16 cellular contexts compared by ENCODE assay signal in genomic region chr10:26483554-26483953, GRCh38. TPM values are rescaled to one million over a fixed set of nuclear protein-coding genes. Genes with fewer than 3 reads are reported as not detected.
DNase-seq lines count a peak whose midpoint lies in the region; ATAC-seq, FAIRE-seq and TF ChIP-seq lines count a peak whose summit lies in the region.
"Had no signal": no experiment of that assay in that cellular context is flagged by ENCODE, and none has a peak within 500 bp of the region (broad histone marks: within the 10 kb centered on the region; RNA-seq: fewer than 3 reads in every experiment).

No MANE protein-coding gene starts in this region.

- in situ Hi-C loops in GM12878 (cut with MboI): no loop called here

- no peak for TF ChIP-seq POLR2A in GM12878 (IDR thresholded peaks at IDR 0.05; ENCODE audit: low read depth, low read length)

- peak overlapping the region; percentile 96 for H3K27ac ChIP-seq in OCI-LY7 (ENCODE audit: low read depth, low read length, poor library complexity, severe bottlenecking)
- H3K27ac ChIP-seq in GM12878 (ENCODE audit: control insufficient read depth, insufficient read depth): 0 out of 2 replicates have a peak overlapping the region, but pooled peaks have one; percentile 7
- H3K27ac ChIP-seq: epithelial cell of prostate, pancreas had no signal

- RAD21 ChIA-PET in GM12878 (lab: Charles Lee; ENCODE audit: unreplicated experiment): interaction anchor here (1.0 to 1.5 kb wide), 3 partner anchors 9 to 26 kb away, joined by 3 read pairs; no protein-coding TSS in a partner anchor

- peaks cover 2% of the 10 kb centered on the region for H3K36me3 Mint-ChIP-seq in activated naive CD4-positive, alpha-beta T cell treated with anti-CD3 and anti-CD28 coated beads for 36 hours (ENCODE audit: low read depth)

- no peaks in the 10 kb centered on the region for H3K9me2 ChIP-seq in OCI-LY7 (ENCODE audit: insufficient read depth, low read length)

- TF ChIP-seq RAD21 in GM12878 (IDR thresholded peaks at IDR 0.05; ENCODE audit: insufficient read depth, low read depth, low read length): no peak

- SMC1A ChIA-PET in GM12878 (lab: Charles Lee; ENCODE audit: uncharacterized antibody, unreplicated experiment): interaction anchor here (0.7 to 2.8 kb wide), 8 partner anchors 10 to 148 kb away, joined by 3 to 7 read pairs (median 5); no protein-coding TSS in a partner anchor

- peak overlapping the region; percentile 41 for H3K4me3 Mint-ChIP-seq in activated naive CD4-positive, alpha-beta T cell treated with anti-CD3 and anti-CD28 coated beads for 36 hours
- peak overlapping the region; percentile 39 to 76 for H3K4me3 Mint-ChIP-seq in stimulated activated naive CD8-positive, alpha-beta T cell treated with anti-CD3 and anti-CD28 coated beads, Interleukin-15, amount 100 ng/mL, for 72 hours

- CTCF ChIA-PET in activated naive CD4-positive, alpha-beta T cell treated with anti-CD3 and anti-CD28 coated beads for 36 hours (lab: Charles Lee): interaction anchor here (0.6 to 0.8 kb wide), 2 partner anchors 7 to 20 kb away, joined by 3 read pairs; no protein-coding TSS in a partner anchor
- CTCF ChIA-PET in OCI-LY7 (lab: Charles Lee; ENCODE audit: unreplicated experiment) (interaction anchor here (0.9 kb wide), 1 partner anchor 10 kb away, joined by 3 read pairs; no protein-coding TSS in a partner anchor), GM12878 (lab: Yijun Ruan, JAX) (interaction anchor here (1.2 kb wide), 1 partner anchor 53 kb away, joined by 3 read pairs; no protein-coding TSS in a partner anchor)

- H4K20me1 ChIP-seq in OCI-LY7 (ENCODE audit: insufficient read depth, low read length) (no peaks in the 10 kb centered on the region; the same call in 1 of the 2 replicates), GM12878 (ENCODE audit: control insufficient read depth, insufficient read depth) (no peaks in the 10 kb centered on the region)

- H3K9me3 ChIP-seq in OCI-LY7 (ENCODE audit: low read length) (no peaks in the 10 kb centered on the region), GM12878 (replicated peaks; ENCODE audit: control insufficient read depth, insufficient read depth, low read length) (no peaks in the 10 kb centered on the region)
- H3K9me3 ChIP-seq: pancreas had no signal

- peaks cover 100% of the 10 kb centered on the region for H3K79me2 ChIP-seq in OCI-LY7 (ENCODE audit: insufficient read depth, low read depth, low read length)
- peaks cover 77% of the 10 kb centered on the region for H3K79me2 ChIP-seq in GM12878 (ENCODE audit: control insufficient read depth, insufficient read depth, low read length)

- H2AFZ ChIP-seq in OCI-LY7 (ENCODE audit: low read length) (no peak overlapping the region), GM12878 (ENCODE audit: control insufficient read depth, low read depth, low read length) (no peak overlapping the region)

- FAIRE-seq in GM12878 (lab: Jason Lieb, UNC): no peak
- FAIRE-seq: colon, islet of Langerhans, pancreas had no signal

- peaks cover 70% of the 10 kb centered on the region for H3K4me1 ChIP-seq in OCI-LY7 (ENCODE audit: insufficient read depth, low read length, poor library complexity, severe bottlenecking)
- peaks cover 37% of the 10 kb centered on the region for H3K4me1 ChIP-seq in GM12878 (ENCODE audit: control insufficient read depth, insufficient read depth, low read length)

- peak overlapping the region; percentile 92 for H3K27ac Mint-ChIP-seq in activated naive CD4-positive, alpha-beta T cell treated with anti-CD3 and anti-CD28 coated beads for 36 hours
- H3K27ac Mint-ChIP-seq in stimulated activated naive CD8-positive, alpha-beta T cell treated with anti-CD3 and anti-CD28 coated beads, Interleukin-15, amount 100 ng/mL, for 72 hours: peak overlapping the region; percentile 93

- no peak for TF ChIP-seq EP300 in GM12878 (IDR thresholded peaks at IDR 0.05; ENCODE audit: borderline replicate concordance in 1 of 2, control insufficient read depth in 1 of 2, low read depth in 2 of 2, low read length in 2 of 2)

- POLR2A ChIA-PET in OCI-LY7 (lab: Charles Lee) (interaction anchor here (0.7 to 1.3 kb wide), 6 partner anchors 12 to 1020 kb away, joined by 3 to 9 read pairs (median 4); no protein-coding TSS in a partner anchor), GM12878 (lab: Charles Lee) (interaction anchor here (0.7 kb wide), 1 partner anchor 33 kb away, joined by 10 read pairs; no protein-coding TSS in a partner anchor)

- H3K4me2 ChIP-seq in OCI-LY7 (ENCODE audit: low read length) (peak overlapping the region; percentile 85), GM12878 (ENCODE audit: control insufficient read depth, insufficient read depth) (peak overlapping the region; percentile 32)

- no peaks in the 10 kb centered on the region for H3K27me3 ChIP-seq in GM12878 (replicated peaks in 1 of 2; ENCODE audit: control insufficient read depth in 2 of 2, insufficient read depth in 2 of 2, low read length in 1 of 2)
- H3K27me3 ChIP-seq: pancreas had no signal

- TF ChIP-seq CTCF in OCI-LY7 (conservative IDR thresholded peaks at IDR 0.05; ENCODE audit: low read length) (no peak), GM12878 (IDR thresholded peaks at IDR 0.05 in 2 of 3, conservative IDR thresholded peaks at IDR 0.05 in 1 of 3; ENCODE audit: control insufficient read depth in 2 of 3, extremely low read depth in 1 of 3, insufficient read depth in 1 of 3, low read depth in 3 of 3, low read length in 3 of 3) (no peak)

- DNase-seq in activated naive CD4-positive, alpha-beta T cell treated with anti-CD3 and anti-CD28 coated beads for 36 hours: no peak
- no peak for DNase-seq in activated naive CD4-positive, alpha-beta T cell treated with anti-CD3 and anti-CD28 coated beads, Interleukin-2, amount 50 U/mL, for 16 hours
- DNase-seq in OCI-LY7 (ENCODE audit: low spot score) (no peak), GM12878 (ENCODE audit: low read depth, low spot score) (no peak), globus pallidus (ENCODE audit: low spot score) (no peak), NCI-H2107 treated with DMSO at 0.1 percent for 48 hours (lab: John Stamatoyannopoulos, UW; ENCODE audit: unreplicated experiment) (no peak)
- DNase-seq in stimulated activated naive CD8-positive, alpha-beta T cell treated with anti-CD3 and anti-CD28 coated beads, Interleukin-15, amount 100 ng/mL, for 72 hours: no peak
- DNase-seq: aorta, NCI-H2029, NCI-H748 treated with DMSO at 0.1 percent for 48 hours, pancreas had no signal

- H3K36me3 ChIP-seq in OCI-LY7 (ENCODE audit: insufficient read depth, low read length): peaks cover 58% of the 10 kb centered on the region
- H3K36me3 ChIP-seq in GM12878 (ENCODE audit: control insufficient read depth in 2 of 2, insufficient read depth in 2 of 2, low read length in 1 of 2): peaks cover 0 to 7% of the 10 kb centered on the region in 2 experiments; a peak in 3 of 4 replicates
- H3K36me3 ChIP-seq: pancreas had no signal

- peaks cover 75% of the 10 kb centered on the region for H3K4me1 Mint-ChIP-seq in activated naive CD4-positive, alpha-beta T cell treated with anti-CD3 and anti-CD28 coated beads for 36 hours (ENCODE audit: low read depth)
- H3K4me1 Mint-ChIP-seq in stimulated activated naive CD8-positive, alpha-beta T cell treated with anti-CD3 and anti-CD28 coated beads, Interleukin-15, amount 100 ng/mL, for 72 hours: peaks cover 84% of the 10 kb centered on the region

- H3K9me3 Mint-ChIP-seq in activated naive CD4-positive, alpha-beta T cell treated with anti-CD3 and anti-CD28 coated beads for 36 hours: no peaks in the 10 kb centered on the region
- H3K9me3 Mint-ChIP-seq in stimulated activated naive CD8-positive, alpha-beta T cell treated with anti-CD3 and anti-CD28 coated beads, Interleukin-15, amount 100 ng/mL, for 72 hours: no peaks in the 10 kb centered on the region

- H3K9ac ChIP-seq in GM12878 (ENCODE audit: control insufficient read depth, insufficient read depth, low read length): no peak overlapping the region

- 54% methylated on average over 2 of the region's 2 CpGs for WGBS in GM12878 (ENCODE audit: insufficient coverage, insufficient replicate concordance, low lambda C conversion rate, missing lambda C conversion rate)

- no peaks in the 10 kb centered on the region for H3K27me3 Mint-ChIP-seq in activated naive CD4-positive, alpha-beta T cell treated with anti-CD3 and anti-CD28 coated beads for 36 hours (ENCODE audit: low read depth)
- no peaks in the 10 kb centered on the region for H3K27me3 Mint-ChIP-seq in stimulated activated naive CD8-positive, alpha-beta T cell treated with anti-CD3 and anti-CD28 coated beads, Interleukin-15, amount 100 ng/mL, for 72 hours

- intact Hi-C loops in activated naive CD4-positive, alpha-beta T cell treated with anti-CD3 and anti-CD28 coated beads for 36 hours (cut with micrococcal nuclease): loop anchor here (1.0 to 10.0 kb wide), 2 partner anchors 8 to 1851 kb away; no protein-coding TSS in a partner anchor
- intact Hi-C loops in OCI-LY7 (cut with micrococcal nuclease; ENCODE audit: unreplicated experiment): no loop called here
- intact Hi-C loops in GM12878 (cut with micrococcal nuclease; ENCODE audit: unreplicated experiment): loop anchor here (5.0 kb wide), 1 partner anchor 59 kb away; no protein-coding TSS in a partner anchor

- no TSS peak for BruUV-seq in OCI-LY7 (replicated peaks; lab: Mats Ljungman, UMichigan)
- no TSS peak for BruUV-seq in GM12878 (replicated peaks; lab: Mats Ljungman, UMichigan)

- H3K4me3 ChIP-seq in OCI-LY7 (ENCODE audit: low read depth, low read length, poor library complexity, severe bottlenecking) (no peak overlapping the region), GM12878 (no peak overlapping the region)
- H3K4me3 ChIP-seq: pancreas had no signal

- no peak for ATAC-seq in GM12878
- ATAC-seq in stimulated activated naive CD8-positive, alpha-beta T cell treated with anti-CD3 and anti-CD28 coated beads, Interleukin-15, amount 100 ng/mL, for 72 hours: no peak
- no peak for ATAC-seq in HG03571 (IDR thresholded peaks at IDR 0.05; ENCODE audit: unreplicated experiment)
- ATAC-seq: pancreas had no signal

RNA-seq across cellular contexts. Expression of gene APBB1IP, which starts 45.4 kb away (rescaled TPM):
- 10 to 100 TPM; 29.4 to 30.9 TPM for total RNA-seq in activated naive CD4-positive, alpha-beta T cell treated with anti-CD3 and anti-CD28 coated beads for 36 hours
- total RNA-seq in OCI-LY7 (2014; rRNA removed; shearing (Covaris generic)): 58.1 and 65.8 TPM in 2 replicates
- 167 and 196 TPM in 2 replicates for total RNA-seq in OCI-LY7 (2022)
- total RNA-seq in GM12878 (2013; cell fraction: nucleolus; rRNA removed): 95.1 and 97.5 TPM in 2 replicates
- 14.7 and 14.8 TPM in 2 replicates for total RNA-seq in GM12878 (2014; rRNA removed)
- total RNA-seq in GM12878 (2014; rRNA removed; fragmentation: Illumina TruSeq; extraction: Trizol): 18.2 and 20.0 TPM in 2 replicates
- total RNA-seq in GM12878 (2021): 67.0 and 67.4 TPM in 2 replicates
- polyA plus RNA-seq in GM12878 (2011; ENCODE audit: low read depth): 26.8 TPM
- polyA plus RNA-seq in GM12878 (2011; rRNA removed): 10.6 and 12.5 TPM in 2 replicates
- 9.7 and 14.3 TPM in 2 replicates for polyA plus RNA-seq in GM12878 (2011; cell fraction: cytosol; rRNA removed)
- 20.7 and 24.7 TPM in 2 replicates for polyA plus RNA-seq in GM12878 (2011; cell fraction: nucleus; rRNA removed)
- 62.2 and 64.8 TPM in 2 replicates for polyA plus RNA-seq in GM12878 (2012)
- polyA plus RNA-seq in GM12878 (2014; fragmentation: Illumina TruSeq; extraction: Trizol): 66.0 and 74.0 TPM in 2 replicates
- polyA plus RNA-seq in GM12878 (2014; fragmentation: Nextera tagmentation; extraction: Ambion mirVana): 10 to 100 TPM in 1 of 2 experiments, 1 to 10 TPM in 1; 7.3 to 11.4 TPM
- 21.5 and 28.1 TPM in 2 replicates for polyA plus RNA-seq in GM12878 (2014; rRNA removed)
- 10 to 100 TPM; 23.7 to 30.2 TPM for polyA plus RNA-seq in GM12878 (2016; fragmentation: Nextera tagmentation; extraction: Ambion mirVana)
- polyA minus RNA-seq in GM12878 (2011; rRNA and poly(A)+ RNA removed): 18.3 and 29.0 TPM in 2 replicates
- polyA minus RNA-seq in GM12878 (2011; cell fraction: cytosol; rRNA and poly(A)+ RNA removed): 13.4 and 15.7 TPM in 2 replicates
- polyA minus RNA-seq in GM12878 (2011; cell fraction: nucleus; rRNA and poly(A)+ RNA removed): 30.6 and 41.9 TPM in 2 replicates
- total RNA-seq: LHCN-M2 had no signal
